9 cellular contexts compared by ENCODE assay signal in the genomic region with DNA sequence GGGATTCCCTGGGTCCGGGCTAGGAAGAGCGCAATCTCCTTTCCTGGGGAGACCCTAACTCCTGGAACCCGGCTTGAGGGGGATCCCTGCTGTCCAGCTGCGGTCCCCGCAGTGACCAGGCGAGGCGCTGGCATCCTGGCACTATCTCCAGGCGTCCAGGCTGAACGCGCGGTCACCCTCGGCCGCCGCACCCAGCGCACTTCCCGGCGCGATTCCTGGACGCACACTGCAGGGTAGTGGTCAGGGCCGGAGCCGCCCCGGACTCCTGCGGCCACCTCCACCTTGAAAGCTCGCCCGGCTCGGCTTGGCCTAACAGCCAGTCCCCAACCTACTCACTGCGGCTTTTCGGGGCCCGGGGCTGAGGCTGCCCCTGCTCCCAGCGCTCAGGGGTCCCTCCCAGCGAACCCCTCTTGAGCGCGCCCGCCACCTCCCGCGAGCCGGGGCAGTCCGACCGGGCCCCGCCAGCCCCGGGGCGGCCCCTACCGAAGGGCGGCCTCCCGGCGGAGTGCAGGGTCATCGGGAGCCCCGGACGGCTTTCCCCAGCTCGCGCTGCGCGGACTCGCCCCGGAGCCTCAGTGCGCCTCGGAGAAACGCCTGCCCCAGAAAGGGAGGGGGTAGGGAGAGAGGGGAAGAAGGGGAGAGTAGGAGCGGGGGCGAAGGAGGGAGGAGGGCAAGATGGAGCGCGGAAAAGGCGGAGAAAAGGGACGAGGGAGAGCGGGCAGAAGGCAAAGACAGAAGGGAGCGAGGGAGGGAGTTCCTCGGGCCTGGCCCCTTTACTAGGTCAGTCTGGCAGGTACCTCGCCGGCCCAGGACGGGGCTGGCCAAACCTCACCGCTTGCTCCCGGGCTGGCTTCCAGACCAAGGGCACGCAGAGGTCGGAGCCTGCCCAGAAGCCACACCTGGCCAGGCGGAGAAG. TPM values are rescaled to one million over a fixed set of nuclear protein-coding genes. Genes with fewer than 3 reads are reported as not detected.
DNase-seq lines count a peak whose midpoint lies in the region; ATAC-seq and TF ChIP-seq lines count a peak whose summit lies in the region.
"Had no signal": no experiment of that assay in that cellular context is flagged by ENCODE, and none has a peak within 500 bp of the region (broad histone marks: within the 10 kb centered on the region; RNA-seq: fewer than 3 reads in every experiment).

No MANE protein-coding gene starts in this region.

- H3K9me3 ChIP-seq in mesodermal cell (ENCODE audit: control insufficient read depth, low read length) = no peaks in the 10 kb centered on the region

- H3K4me1 ChIP-seq in mesodermal cell (ENCODE audit: control insufficient read depth, insufficient read depth, low read length, poor library complexity, severe bottlenecking) = peaks cover 4% of the 10 kb centered on the region

- WGBS in mesodermal cell (ENCODE audit: insufficient coverage in 2 of 2), 2 experiments = 2 to 3% methylated on average over 47 to 72 of the region's 75 CpGs

- no peaks in the 10 kb centered on the region for H3K9me3 Mint-ChIP-seq in type B pancreatic cell

- H3K4me1 Mint-ChIP-seq in type B pancreatic cell (ENCODE audit: unreplicated experiment) = peaks cover 20% of the 10 kb centered on the region

- H3K27ac Mint-ChIP-seq in type B pancreatic cell = no peak overlapping the region

- peak; percentile 82 for ATAC-seq in GM21723 (IDR thresholded peaks at IDR 0.05; ENCODE audit: unreplicated experiment)

- no peaks in the 10 kb centered on the region for H3K36me3 Mint-ChIP-seq in type B pancreatic cell

- H3K4me3 Mint-ChIP-seq in type B pancreatic cell = peak overlapping the region; percentile 81

- peak; percentile 36 for DNase-seq in EH (ENCODE audit: low read depth)
- peak; percentile 23 for DNase-seq in NCI-H774 (lab: John Stamatoyannopoulos, UW)
- DNase-seq in epithelial cell of esophagus (ENCODE audit: low read depth) = peak; percentile 9
- peak; percentile 79 for DNase-seq in type B pancreatic cell (ENCODE audit: extremely low spot score, unreplicated experiment)
- no peak for DNase-seq in effector CD4-positive, alpha-beta T cell
- DNase-seq in cortex of kidney (lab: John Stamatoyannopoulos, UW) = no peak

- no peak overlapping the region for H3K27ac ChIP-seq in mesodermal cell (ENCODE audit: low read depth, low read length, severe bottlenecking)
- H3K27ac ChIP-seq: SK-N-MC had no signal

- H3K36me3 ChIP-seq in mesodermal cell (ENCODE audit: control insufficient read depth, insufficient read depth, low read length) = no peaks in the 10 kb centered on the region

- peak overlapping the region; percentile 36 for H3K4me3 ChIP-seq in epithelial cell of esophagus (ENCODE audit: low read length)
- peak overlapping the region; percentile 55 for H3K4me3 ChIP-seq in mesodermal cell (ENCODE audit: extremely low read depth, insufficient read depth, low read length, poor library complexity, severe bottlenecking)
- H3K4me3 ChIP-seq: SK-N-MC had no signal

- H3K27me3 Mint-ChIP-seq in type B pancreatic cell = peaks cover 22% of the 10 kb centered on the region

- TF ChIP-seq CTCF in epithelial cell of esophagus (IDR thresholded peaks at IDR 0.05; ENCODE audit: insufficient read depth, low read depth, low read length, missing control alignments) (peak; percentile 40), type B pancreatic cell (conservative IDR thresholded peaks at IDR 0.05) (peak; percentile 76)

RNA-seq across cellular contexts. Expression of gene POU2AF3, which starts 1.0 kb away (rescaled TPM):
- polyA plus RNA-seq in mesodermal cell (2013, experiment 1 of 2) = 1.1 TPM
- 0.71 TPM for polyA plus RNA-seq in mesodermal cell (2013, experiment 2 of 2)
- 2.6 and 2.9 TPM in 2 replicates for total RNA-seq in type B pancreatic cell (ENCODE audit: low replicate concordance)

RNA-seq across cellular contexts. Expression of gene POU2AF2, which starts 53.8 kb away (rescaled TPM):
- not detected for polyA plus RNA-seq in mesodermal cell (2013, experiment 1 of 2)
- not detected for polyA plus RNA-seq in mesodermal cell (2013, experiment 2 of 2)
- total RNA-seq in type B pancreatic cell (ENCODE audit: low replicate concordance) = 0.39 TPM in 1 of 2 replicates, not detected in the other

Comparison
In these comparisons a context has a peak if more than half of its experiments do, and no peak if none do; other contexts are left out.
1. DNase-seq: peak in EH (single experiment), NCI-H774 (single experiment), epithelial cell of esophagus (single experiment) and type B pancreatic cell (single experiment); none in effector CD4-positive, alpha-beta T cell (single experiment) and cortex of kidney (single experiment).